Comparison of ENCODE assay signal across 8 cellular contexts in the genomic region with DNA sequence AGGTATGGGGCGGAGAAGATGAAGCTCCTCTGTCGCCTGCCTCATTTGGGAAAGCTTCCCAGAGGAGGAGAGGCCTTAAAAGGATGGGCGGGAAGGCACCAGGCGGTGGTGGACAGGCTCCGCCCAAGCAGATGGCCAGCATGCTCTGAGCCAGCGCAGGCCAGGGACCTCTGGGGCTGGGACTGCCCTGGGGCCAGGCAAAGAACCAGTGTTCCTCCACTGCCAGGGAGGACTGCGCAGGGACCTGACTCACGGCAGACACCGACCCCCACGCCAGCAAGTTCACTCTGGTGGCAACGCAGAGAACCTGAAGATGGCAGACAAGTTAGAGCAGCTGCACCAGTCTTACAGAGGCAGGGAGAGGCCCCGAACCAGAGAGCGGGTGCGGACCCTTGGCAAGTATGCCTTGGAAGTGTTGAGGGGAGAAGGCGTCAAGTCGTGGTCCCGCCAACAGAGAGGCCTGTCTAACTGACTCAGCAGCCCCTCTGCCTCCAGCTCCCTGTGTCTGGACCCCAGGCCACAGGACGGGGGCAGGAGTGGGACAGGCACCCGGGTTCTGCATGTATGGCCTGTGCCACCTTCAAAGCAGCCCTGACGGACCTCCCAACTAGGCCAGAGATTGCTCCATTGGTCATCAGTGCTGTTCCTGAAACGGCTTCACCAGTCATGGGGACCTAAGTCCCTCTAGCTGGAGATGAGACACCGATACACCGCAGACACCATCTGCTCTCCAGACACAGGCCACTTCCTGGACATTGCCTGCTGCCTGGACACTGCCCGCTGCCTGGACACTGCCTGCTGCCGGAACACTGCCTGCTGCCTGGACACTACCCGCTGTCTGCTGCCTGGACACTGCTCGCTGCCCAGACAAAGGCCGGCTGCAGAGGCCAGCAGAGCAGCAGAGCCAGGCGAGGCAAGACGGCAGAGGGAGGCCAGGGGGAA.
DNase-seq lines count a peak whose midpoint lies in the region; ATAC-seq and TF ChIP-seq lines count a peak whose summit lies in the region.

No MANE protein-coding gene starts in this region.

- 94% methylated on average over 22 of the region's 30 CpGs; no CpG with 5 or more reads in 1 of the 2 experiments for WGBS in IMR-90 (ENCODE audit: extremely low coverage in 2 of 2, insufficient read length in 1 of 2), 2 experiments

- no peak overlapping the region for H3K56ac ChIP-seq in IMR-90 (ENCODE audit: extremely low read depth, insufficient read depth, low read length)

- H3K4me3 ChIP-seq in IMR-90 (ENCODE audit: insufficient read depth, low read depth, low read length) (no peak overlapping the region), dorsolateral prefrontal cortex (peak overlapping the region in 30 of 59 donors; percentile 4 to 56 (median 39)), muscle layer of duodenum (ENCODE audit: low read depth in 1 of 2, low read length in 2 of 2) (peak overlapping the region in 1 of 2 donors; percentile 0)

- H3K27ac ChIP-seq in IMR-90 (ENCODE audit: insufficient read depth, low read length) (peak overlapping the region; percentile 81), dorsolateral prefrontal cortex (peak overlapping the region in 52 of 59 donors; percentile 30 to 86 (median 70)), muscle layer of duodenum (ENCODE audit: low read length) (peak overlapping the region; percentile 32)

- H3K4me1 ChIP-seq in IMR-90 (ENCODE audit: control insufficient read depth, insufficient read depth, low read length) (peaks cover 56% of the 10 kb centered on the region), muscle layer of duodenum (ENCODE audit: control insufficient read depth in 1 of 2, insufficient read depth in 2 of 2, low read length in 2 of 2) (peaks cover 29 to 66% of the 10 kb centered on the region in 2 donors)

- H2AK9ac ChIP-seq in IMR-90 (replicated peaks; ENCODE audit: low read depth, low read length, poor library complexity) = peak overlapping the region; percentile 68

- peak overlapping the region; percentile 92 for H4K91ac ChIP-seq in IMR-90 (ENCODE audit: insufficient read depth, low read depth, low read length)

- peak overlapping the region; percentile 48; the same call in 1 of the 2 replicates for H3K23ac ChIP-seq in IMR-90 (ENCODE audit: low read depth, low read length)

- in situ Hi-C loops in IMR-90 (cut with MboI; ENCODE audit: low sequenced_read_pairs) = loop anchor here (10.0 kb wide), 1 partner anchor 119 kb away; no protein-coding TSS in a partner anchor

- no peak overlapping the region for H3K9ac ChIP-seq in IMR-90 (ENCODE audit: low read depth, low read length)

- CTCF ChIA-PET in IMR-90 (lab: Yijun Ruan, JAX) = no interaction called here

- peak overlapping the region; percentile 53 for H3K14ac ChIP-seq in IMR-90 (replicated peaks; ENCODE audit: low read depth, low read length)

- H3K27me3 ChIP-seq in IMR-90 (ENCODE audit: control insufficient read depth, insufficient read depth, low read length) (no peaks in the 10 kb centered on the region), dorsolateral prefrontal cortex (no peaks in the 10 kb centered on the region), muscle layer of duodenum (ENCODE audit: low read depth, low read length) (no peaks in the 10 kb centered on the region)

- TF ChIP-seq CTCF in IMR-90 (conservative IDR thresholded peaks at IDR 0.05; ENCODE audit: low read depth, low read length) (no peak), dorsolateral prefrontal cortex (IDR thresholded peaks at IDR 0.05 in 54 of 56, conservative IDR thresholded peaks at IDR 0.05 in 2 of 56; ENCODE audit: low read depth in 1 of 56, partially characterized antibody in 56 of 56) (no peak)

- H2AFZ ChIP-seq in IMR-90 (replicated peaks; ENCODE audit: low read length, poor library complexity) = peak overlapping the region; percentile 37

- H4K20me1 ChIP-seq in IMR-90 (ENCODE audit: insufficient read depth, low read length) = no peaks in the 10 kb centered on the region

- peak overlapping the region; percentile 95 for H2BK5ac ChIP-seq in IMR-90 (ENCODE audit: low read depth, low read length, poor library complexity, severe bottlenecking)

- ATAC-seq in IMR-90 (ENCODE audit: low read depth) = no peak
- ATAC-seq in GM18873 (IDR thresholded peaks at IDR 0.05; ENCODE audit: low FRiP score, unreplicated experiment) = no peak
- no peak for ATAC-seq in GM21526 (IDR thresholded peaks at IDR 0.05; ENCODE audit: low FRiP score, unreplicated experiment)
- no peak for ATAC-seq in GM21528 (IDR thresholded peaks at IDR 0.05; ENCODE audit: low FRiP score, unreplicated experiment)

- H3K9me1 ChIP-seq in IMR-90 (ENCODE audit: insufficient read depth, low read length) = peaks cover 29% of the 10 kb centered on the region

- peak; percentile 83 for DNase-seq in AG08396 (ENCODE audit: low spot score)
- DNase-seq in IMR-90 = no peak
- peak in 8 of 10 donors; percentile 60 to 92 (median 69) for DNase-seq in dorsolateral prefrontal cortex
- DNase-seq in effector CD8-positive, alpha-beta T cell (lab: John Stamatoyannopoulos, UW) = no peak

- H3K4ac ChIP-seq in IMR-90 (ENCODE audit: low read depth, low read length) = peak overlapping the region; percentile 89

- no peaks in the 10 kb centered on the region for H3K36me3 ChIP-seq in IMR-90 (ENCODE audit: control insufficient read depth, insufficient read depth, low read length)
- H3K36me3 ChIP-seq in muscle layer of duodenum (ENCODE audit: control insufficient read depth in 1 of 2, insufficient read depth in 2 of 2, low read length in 2 of 2) = peaks cover 4 to 9% of the 10 kb centered on the region in 2 donors

- H3K9me3 ChIP-seq in IMR-90 (ENCODE audit: control insufficient read depth, insufficient read depth, low read length) (no peaks in the 10 kb centered on the region), muscle layer of duodenum (ENCODE audit: control insufficient read depth in 1 of 2, low read length in 2 of 2) (no peaks in the 10 kb centered on the region)

- BruUV-seq in IMR-90 (replicated peaks; lab: Mats Ljungman, UMichigan) = no TSS peak

- POLR2A ChIA-PET in IMR-90 (lab: Charles Lee; ENCODE audit: unreplicated experiment) = no interaction called here

- H2BK120ac ChIP-seq in IMR-90 (ENCODE audit: low read depth, low read length) = peak overlapping the region; percentile 82

- peak overlapping the region; percentile 19 to 76; a peak in 3 of 4 replicates for H4K8ac ChIP-seq in IMR-90 (ENCODE audit: low read depth in 2 of 2, low read length in 2 of 2)

- H2BK20ac ChIP-seq in IMR-90 (ENCODE audit: low read depth, low read length) = peak overlapping the region; percentile 57

- dilution Hi-C loops in IMR-90 (cut with HindIII; ENCODE audit: low sequenced_read_pairs, unreplicated experiment) = no loop called here

- TF ChIP-seq RAD21 in IMR-90 (IDR thresholded peaks at IDR 0.05; ENCODE audit: low read length) = no peak

- peaks cover 32 to 85% of the 10 kb centered on the region in 2 experiments for H3K79me1 ChIP-seq in IMR-90 (ENCODE audit: low read depth in 1 of 2, low read length in 2 of 2)

- intact Hi-C loops in IMR-90 (cut with micrococcal nuclease) = loop anchor here (2.0 kb wide), 1 partner anchor 53 kb away; no protein-coding TSS in a partner anchor
- intact Hi-C loops in dorsolateral prefrontal cortex (cut with DNase I) = no loop called here

- H4K5ac ChIP-seq in IMR-90 (ENCODE audit: low read depth, low read length) = peak overlapping the region; percentile 43

- no peak overlapping the region for H3K4me2 ChIP-seq in IMR-90 (ENCODE audit: low read depth, low read length)

- peak overlapping the region; percentile 83 for H2AK5ac ChIP-seq in IMR-90 (ENCODE audit: low read depth, low read length)

- H2BK15ac ChIP-seq in IMR-90 (ENCODE audit: low read depth, low read length) = peak overlapping the region; percentile 55; the same call in 2 of the 3 replicates

- H3K18ac ChIP-seq in IMR-90 (ENCODE audit: low read depth, low read length) = peak overlapping the region; percentile 30

- TF ChIP-seq POLR2A in IMR-90 (IDR thresholded peaks at IDR 0.05; ENCODE audit: low read depth, low read length) = no peak

TF ChIP-seq in IMR-90, 13 proteins besides CTCF, POLR2A, EP300 and RAD21:
- TF ChIP-seq MAFK (IDR thresholded peaks at IDR 0.05; ENCODE audit: low read depth, low read length) = no peak
- TF ChIP-seq BHLHE40 (IDR thresholded peaks at IDR 0.05; ENCODE audit: low read depth, low read length) = no peak
- no peak for TF ChIP-seq USF2 (IDR thresholded peaks at IDR 0.05; ENCODE audit: low read depth, low read length)
- no peak for TF ChIP-seq MAZ (IDR thresholded peaks at IDR 0.05; ENCODE audit: borderline replicate concordance, low read depth, low read length)
- TF ChIP-seq NFE2L2 (IDR thresholded peaks at IDR 0.05; ENCODE audit: low read depth, low read length) = no peak
- no peak for TF ChIP-seq ELK1 (IDR thresholded peaks at IDR 0.05; ENCODE audit: borderline replicate concordance, low read depth, low read length)
- no peak for TF ChIP-seq CEBPB (IDR thresholded peaks at IDR 0.05; ENCODE audit: low read depth, low read length)
- TF ChIP-seq RCOR1 (IDR thresholded peaks at IDR 0.05; ENCODE audit: insufficient replicate concordance, low read length) = no peak
- TF ChIP-seq RFX5 (IDR thresholded peaks at IDR 0.05; ENCODE audit: low read depth, low read length) = no peak

Comparison
In these comparisons a context has a peak if more than half of its experiments do, and no peak if none do; other contexts are left out.
1. DNase-seq: peak in AG08396 (single experiment) and dorsolateral prefrontal cortex (8 of 10); none in IMR-90 (single experiment) and effector CD8-positive, alpha-beta T cell (single experiment).
2. Peak in every context shown above with its lines, with median percentiles within 50 percentile points of each other: H3K27ac ChIP-seq.